ENCODE assay signal across 15 cellular contexts in genomic region chr15:40909662-40910625, GRCh38. TPM values are rescaled to one million over a fixed set of nuclear protein-coding genes. Genes with fewer than 3 reads are reported as not detected.
DNase-seq lines count a peak whose midpoint lies in the region; ATAC-seq and TF ChIP-seq lines count a peak whose summit lies in the region.
"Had no signal": no experiment of that assay in that cellular context is flagged by ENCODE, and none has a peak within 500 bp of the region (broad histone marks: within the 10 kb centered on the region; RNA-seq: fewer than 3 reads in every experiment).

No MANE protein-coding gene starts in this region.

- no peak overlapping the region for H3K4me3 Mint-ChIP-seq in activated T-cell treated with anti-CD3 and anti-CD28 coated beads, Interleukin-2, amount 50 U/mL, for 24 hours
- H3K4me3 Mint-ChIP-seq in stimulated activated memory B cell treated with anti-CD40 and anti-IgM and Interleukin-4, amounts not matched to agents 10 μg/mL and 1 μg/mL and 100 μg/mL, for 72 hours = no peak overlapping the region
- H3K4me3 Mint-ChIP-seq: activated CD4-positive, alpha-beta T cell treated with anti-CD3 and anti-CD28 coated beads for 36 hours; natural killer cell had no signal

- peak overlapping the region; percentile 20 for H3K27ac Mint-ChIP-seq in activated T-cell treated with anti-CD3 and anti-CD28 coated beads, Interleukin-2, amount 50 U/mL, for 24 hours
- peak overlapping the region; percentile 88 for H3K27ac Mint-ChIP-seq in stimulated activated memory B cell treated with anti-CD40 and anti-IgM and Interleukin-4, amounts not matched to agents 10 μg/mL and 1 μg/mL and 100 μg/mL, for 72 hours
- H3K27ac Mint-ChIP-seq: activated CD4-positive, alpha-beta T cell treated with anti-CD3 and anti-CD28 coated beads for 36 hours had no signal

- TF ChIP-seq RAD21 in SK-N-SH (IDR thresholded peaks at IDR 0.05; ENCODE audit: low read length) = no peak

- H3K36me3 Mint-ChIP-seq in activated T-cell treated with anti-CD3 and anti-CD28 coated beads, Interleukin-2, amount 50 U/mL, for 24 hours (ENCODE audit: low read depth) = peaks cover under 1% of the 10 kb centered on the region
- peaks cover 6% of the 10 kb centered on the region for H3K36me3 Mint-ChIP-seq in stimulated activated memory B cell treated with anti-CD40 and anti-IgM and Interleukin-4, amounts not matched to agents 10 μg/mL and 1 μg/mL and 100 μg/mL, for 72 hours
- H3K36me3 Mint-ChIP-seq: natural killer cell had no signal

- H3K4me3 ChIP-seq in SK-N-SH (ENCODE audit: low read depth in 2 of 2, low read length in 1 of 2) = no peak overlapping the region
- H3K4me3 ChIP-seq in right cardiac atrium (ENCODE audit: low read length) = no peak overlapping the region
- H3K4me3 ChIP-seq: testis had no signal

- H3K27ac ChIP-seq in SK-N-SH (ENCODE audit: low read depth in 2 of 2, low read length in 1 of 2) (no peak overlapping the region), right cardiac atrium (ENCODE audit: low read length) (no peak overlapping the region)
- H3K27ac ChIP-seq: testis had no signal

- no peaks in the 10 kb centered on the region for H3K27me3 Mint-ChIP-seq in activated T-cell treated with anti-CD3 and anti-CD28 coated beads, Interleukin-2, amount 50 U/mL, for 24 hours
- no peaks in the 10 kb centered on the region for H3K27me3 Mint-ChIP-seq in stimulated activated memory B cell treated with anti-CD40 and anti-IgM and Interleukin-4, amounts not matched to agents 10 μg/mL and 1 μg/mL and 100 μg/mL, for 72 hours
- H3K27me3 Mint-ChIP-seq: activated CD4-positive, alpha-beta T cell treated with anti-CD3 and anti-CD28 coated beads for 36 hours had no signal

- H3K4me1 ChIP-seq in SK-N-SH (ENCODE audit: control insufficient read depth in 1 of 2, insufficient read depth in 2 of 2, low read depth in 1 of 2, low read length in 1 of 2) (peaks cover 12 to 42% of the 10 kb centered on the region in 2 experiments; a peak in 3 of 4 replicates), right cardiac atrium (ENCODE audit: control insufficient read depth, insufficient read depth, low read length) (peaks cover 10% of the 10 kb centered on the region)

- no peak overlapping the region for H3K4me2 ChIP-seq in SK-N-SH

- TF ChIP-seq EP300 in SK-N-SH (IDR thresholded peaks at IDR 0.05; ENCODE audit: borderline replicate concordance in 1 of 2, low read depth in 1 of 2, low read length in 1 of 2) = peak in 1 of 2 experiments; percentile 29; a peak in 1 of 4 replicates

- no peaks in the 10 kb centered on the region for H3K27me3 ChIP-seq in SK-N-SH (ENCODE audit: insufficient read depth)
- H3K27me3 ChIP-seq in right cardiac atrium (ENCODE audit: control insufficient read depth, insufficient read depth) = no peaks in the 10 kb centered on the region
- H3K27me3 ChIP-seq: testis had no signal

- TF ChIP-seq CTCF in SK-N-SH (IDR thresholded peaks at IDR 0.05) = no peak

- H3K9me2 ChIP-seq in SK-N-SH = no peaks in the 10 kb centered on the region

- H3K9ac ChIP-seq in SK-N-SH = no peak overlapping the region

- no peaks in the 10 kb centered on the region for H3K36me3 ChIP-seq in SK-N-SH (replicated peaks in 1 of 2; ENCODE audit: control insufficient read depth in 1 of 2, insufficient read depth in 2 of 2, low read length in 1 of 2)

- WGBS in SK-N-SH (ENCODE audit: low lambda C conversion rate) = 74% methylated on average over 14 of the region's 17 CpGs
- 53% methylated on average over 17 of the region's 17 CpGs for WGBS in right cardiac atrium

- no peak for ATAC-seq in right cardiac atrium
- no peak for ATAC-seq in stimulated activated memory B cell treated with anti-CD40 and anti-IgM and Interleukin-4, amounts not matched to agents 10 μg/mL and 1 μg/mL and 100 μg/mL, for 72 hours
- ATAC-seq: activated CD4-positive, alpha-beta T cell treated with anti-CD3 and anti-CD28 coated beads for 36 hours; natural killer cell; Panc1 had no signal

- H3K4me1 Mint-ChIP-seq in activated T-cell treated with anti-CD3 and anti-CD28 coated beads, Interleukin-2, amount 50 U/mL, for 24 hours (ENCODE audit: low read depth) = peaks cover 16% of the 10 kb centered on the region
- H3K4me1 Mint-ChIP-seq in stimulated activated memory B cell treated with anti-CD40 and anti-IgM and Interleukin-4, amounts not matched to agents 10 μg/mL and 1 μg/mL and 100 μg/mL, for 72 hours = peaks cover 34% of the 10 kb centered on the region

- H3K79me2 ChIP-seq in SK-N-SH (ENCODE audit: insufficient read depth) = no peaks in the 10 kb centered on the region

- H3K9me3 ChIP-seq in SK-N-SH = no peaks in the 10 kb centered on the region
- H3K9me3 ChIP-seq in right cardiac atrium (ENCODE audit: control insufficient read depth, low read length) = no peaks in the 10 kb centered on the region
- H3K9me3 ChIP-seq: testis had no signal

- POLR2A ChIA-PET in SK-N-SH (lab: Yijun Ruan, JAX) = interaction anchor here (1.2 kb wide), 1 partner anchor 32 kb away, joined by 4 read pairs; no protein-coding TSS in a partner anchor

- no peaks in the 10 kb centered on the region for H4K20me1 ChIP-seq in SK-N-SH (ENCODE audit: insufficient read depth)

- no peaks in the 10 kb centered on the region for H3K9me3 Mint-ChIP-seq in activated T-cell treated with anti-CD3 and anti-CD28 coated beads, Interleukin-2, amount 50 U/mL, for 24 hours
- no peaks in the 10 kb centered on the region for H3K9me3 Mint-ChIP-seq in stimulated activated memory B cell treated with anti-CD40 and anti-IgM and Interleukin-4, amounts not matched to agents 10 μg/mL and 1 μg/mL and 100 μg/mL, for 72 hours
- H3K9me3 Mint-ChIP-seq: natural killer cell had no signal

- CTCF ChIA-PET in SK-N-SH (lab: Yijun Ruan, JAX) = interaction anchor here (1.0 to 23.8 kb wide), 5 partner anchors 13 to 274 kb away, joined by 4 to 675 read pairs (median 116); partner anchors contain the start of genes CHAC1, DLL4 and VPS18

- no peak for DNase-seq in activated T-cell treated with anti-CD3 and anti-CD28 coated beads, Interleukin-2, amount 50 U/mL, for 24 hours
- DNase-seq in activated T-cell treated with anti-CD3 and anti-CD28 coated beads, Interleukin-2, amount 50 U/mL, for 48 hours = no peak
- DNase-seq in SK-N-SH = peak; percentile 70
- DNase-seq in right cardiac atrium = peak; percentile 62 to 75 (median 74)
- DNase-seq in pons (ENCODE audit: low spot score) = no peak
- DNase-seq in activated gamma-delta T cell treated with Interleukin-2 at 50 U/mL for 16 hours = no peak
- no peak for DNase-seq in inferior parietal cortex (ENCODE audit: extremely low spot score)
- DNase-seq: activated CD4-positive, alpha-beta T cell treated with anti-CD3 and anti-CD28 coated beads for 36 hours; effector CD4-positive, alpha-beta T cell; natural killer cell; NCI-H187 treated with DMSO at 0.1 percent for 48 hours; stimulated activated CD4-positive, alpha-beta T cell treated with anti-CD3 and anti-CD28 coated beads, Interleukin-2, amount 100 ng/mL, for 48 hours; testis had no signal

- peaks cover 26% of the 10 kb centered on the region for H3F3A ChIP-seq in SK-N-SH (replicated peaks; ENCODE audit: insufficient read depth)

- intact Hi-C loops in right cardiac atrium (cut with DNase I) = loop anchor here in 2 of 4 donors (5.0 kb wide), 3 partner anchors 32 to 272 kb away; no protein-coding TSS in a partner anchor

- H2AFZ ChIP-seq in SK-N-SH (ENCODE audit: low read depth) = no peak overlapping the region

TF ChIP-seq in SK-N-SH, 30 proteins besides CTCF, POLR2A, EP300 and RAD21:
- TF ChIP-seq RCOR1 (IDR thresholded peaks at IDR 0.05; ENCODE audit: low read length) (peak; percentile 66; the same call in 1 of the 2 replicates), CHD2 (IDR thresholded peaks at IDR 0.05; ENCODE audit: low read length, partially characterized antibody) (peak; percentile 35), FOXM1 (IDR thresholded peaks at IDR 0.05; ENCODE audit: low read depth) (no peak)
TF ChIP-seq in SK-N-SH: peak in this region for 2.

RNA-seq across cellular contexts. Expression of gene VPS18, which starts 15.7 kb away (rescaled TPM):
- 13.5 and 14.1 TPM in 2 replicates for polyA plus RNA-seq in SK-N-SH (2012; rRNA removed)
- 4.9 and 8.1 TPM in 2 replicates for polyA plus RNA-seq in SK-N-SH (2012; cell fraction: cytosol; rRNA removed)
- polyA plus RNA-seq in SK-N-SH (2012; cell fraction: nucleus; rRNA removed) = 20.3 TPM in 2 replicates
- 10 to 100 TPM; 17.6 to 21.0 (median 19.4) TPM for total RNA-seq in right cardiac atrium
- 12.7 TPM for polyA plus RNA-seq in right cardiac atrium

RNA-seq across cellular contexts. Expression of gene DLL4, which starts 19.2 kb away (rescaled TPM):
- polyA plus RNA-seq in SK-N-SH (2012; rRNA removed) (0.03 TPM in 2 replicates), right cardiac atrium (7.2 TPM)
- polyA plus RNA-seq in SK-N-SH (2012; cell fraction: cytosol; rRNA removed) = 0.01 and 0.03 TPM in 2 replicates
- polyA plus RNA-seq in SK-N-SH (2012; cell fraction: nucleus; rRNA removed) = 0.13 and 0.14 TPM in 2 replicates
- total RNA-seq in right cardiac atrium = 10 to 100 TPM in 1 of 4 donors, 1 to 10 TPM in 3; 5.9 to 14.4 (median 7.2) TPM

RNA-seq across cellular contexts. Expression of gene RHOV, which starts 35.9 kb away (rescaled TPM):
- polyA plus RNA-seq in SK-N-SH (2012; rRNA removed) = 0.49 and 0.62 TPM in 2 replicates
- 0.55 TPM in 2 replicates for polyA plus RNA-seq in SK-N-SH (2012; cell fraction: cytosol; rRNA removed)
- polyA plus RNA-seq in SK-N-SH (2012; cell fraction: nucleus; rRNA removed) = 0.73 and 1.6 TPM in 2 replicates
- total RNA-seq in right cardiac atrium = not detected
- polyA plus RNA-seq in right cardiac atrium = not detected
- total RNA-seq: natural killer cell had no signal

RNA-seq across cellular contexts. Expression of gene CHAC1, which starts 43.3 kb away (rescaled TPM):
- polyA plus RNA-seq in SK-N-SH (2012; rRNA removed) (9.3 and 12.3 TPM in 2 replicates), right cardiac atrium (3.2 TPM)
- polyA plus RNA-seq in SK-N-SH (2012; cell fraction: cytosol; rRNA removed) = 4.5 and 6.0 TPM in 2 replicates
- 8.1 and 10.9 TPM in 2 replicates for polyA plus RNA-seq in SK-N-SH (2012; cell fraction: nucleus; rRNA removed)
- 1 to 10 TPM; 1.6 to 2.0 (median 1.7) TPM for total RNA-seq in right cardiac atrium

Comparison
In these comparisons a context has a peak if more than half of its experiments do, and no peak if none do; other contexts are left out.
1. DNase-seq: peak in SK-N-SH (single experiment) and right cardiac atrium (3 of 3); none in activated T-cell treated with anti-CD3 and anti-CD28 coated beads, Interleukin-2, amount 50 U/mL, for 24 hours (single experiment), activated T-cell treated with anti-CD3 and anti-CD28 coated beads, Interleukin-2, amount 50 U/mL, for 48 hours (0 of 2), pons (single experiment), activated gamma-delta T cell treated with Interleukin-2 at 50 U/mL for 16 hours (single experiment) and inferior parietal cortex (single experiment).